In the genomic region with DNA sequence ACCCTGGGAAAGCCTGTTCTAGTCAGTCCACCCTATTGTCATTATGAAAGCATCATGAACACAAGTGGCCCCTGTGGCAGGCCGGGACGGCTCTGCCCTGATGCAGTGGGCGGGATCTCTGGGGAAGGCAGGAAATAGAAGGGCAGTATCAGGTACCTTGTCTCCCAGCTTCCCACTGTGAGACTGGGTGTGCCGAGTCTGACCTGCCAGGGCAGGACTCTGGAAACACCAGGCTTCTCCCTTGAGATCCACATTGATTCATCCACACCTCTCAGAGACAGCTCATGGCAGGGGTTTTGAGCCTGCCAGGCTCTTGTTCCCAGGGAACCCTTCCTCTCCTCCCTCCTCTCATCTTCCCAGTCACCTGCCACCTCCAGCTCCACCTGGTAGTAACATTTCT, we compare ENCODE assay signal across 13 cellular contexts. TPM values are rescaled to one million over a fixed set of nuclear protein-coding genes. Genes with fewer than 3 reads are reported as not detected.
DNase-seq lines count a peak whose midpoint lies in the region; ATAC-seq, FAIRE-seq and TF ChIP-seq lines count a peak whose summit lies in the region.
"Had no signal": no experiment of that assay in that cellular context is flagged by ENCODE, and none has a peak within 500 bp of the region (broad histone marks: within the 10 kb centered on the region; RNA-seq: fewer than 3 reads in every experiment).

No MANE protein-coding gene starts in this region.

- no peaks in the 10 kb centered on the region for H3K36me3 Mint-ChIP-seq in T-helper 17 cell (ENCODE audit: low read depth)
- no peaks in the 10 kb centered on the region for H3K36me3 Mint-ChIP-seq in neural progenitor cell

- no peaks in the 10 kb centered on the region for H3K79me2 ChIP-seq in neural progenitor cell (ENCODE audit: low read depth)

- no peaks in the 10 kb centered on the region for H3K36me3 ChIP-seq in HEK293 (ENCODE audit: control insufficient read depth in 2 of 2, insufficient read depth in 1 of 2, low read length in 2 of 2)
- H3K36me3 ChIP-seq in neural progenitor cell: no peaks in the 10 kb centered on the region
- H3K36me3 ChIP-seq: gastrocnemius medialis, thyroid gland had no signal

- POLR2A ChIA-PET in HEK293 (lab: Yijun Ruan, JAX): interaction anchor here (0.6 to 1.5 kb wide), 2 partner anchors 12 to 121 kb away, joined by 4 to 6 read pairs; partner anchors contain the start of genes EXOC8 and SPRTN

- no peak overlapping the region for H3K4me2 ChIP-seq in neural progenitor cell

- no peak overlapping the region for H3K9ac ChIP-seq in neural progenitor cell

- no peak overlapping the region for H3K4me3 Mint-ChIP-seq in T-helper 17 cell
- H3K4me3 Mint-ChIP-seq in neural progenitor cell: no peak overlapping the region
- H3K4me3 Mint-ChIP-seq: nephron had no signal

- TF ChIP-seq POLR2A in GM12891 (IDR thresholded peaks at IDR 0.05; ENCODE audit: low read depth, low read length): no peak

- H3F3A ChIP-seq in neural progenitor cell (ENCODE audit: low read depth): no peaks in the 10 kb centered on the region

- H3K27ac ChIP-seq in HEK293 (ENCODE audit: extremely low read depth, low read depth, low read length): no peak overlapping the region
- H3K27ac ChIP-seq in neural progenitor cell: no peak overlapping the region
- H3K27ac ChIP-seq: 22Rv1, gastrocnemius medialis, thyroid gland had no signal

- peaks cover 8% of the 10 kb centered on the region for H3K4me1 Mint-ChIP-seq in T-helper 17 cell
- peaks cover 3% of the 10 kb centered on the region for H3K4me1 Mint-ChIP-seq in neural progenitor cell

- H3K4me1 ChIP-seq in HEK293 (ENCODE audit: control insufficient read depth, insufficient read depth, low read length): no peaks in the 10 kb centered on the region
- peaks cover 4% of the 10 kb centered on the region for H3K4me1 ChIP-seq in neural progenitor cell
- H3K4me1 ChIP-seq: gastrocnemius medialis had no signal

- peaks cover 27% of the 10 kb centered on the region for H3K27me3 Mint-ChIP-seq in T-helper 17 cell
- H3K27me3 Mint-ChIP-seq in neural progenitor cell (ENCODE audit: insufficient read depth, low read depth): peaks cover 19% of the 10 kb centered on the region

- H3K27ac Mint-ChIP-seq in T-helper 17 cell (peak overlapping the region; percentile 68), neural progenitor cell (no peak overlapping the region)
- H3K27ac Mint-ChIP-seq: nephron had no signal

- H3K9me3 ChIP-seq in HEK293 (ENCODE audit: control insufficient read depth, insufficient read depth, low read depth, low read length) (no peaks in the 10 kb centered on the region), T-helper 17 cell (ENCODE audit: control insufficient read depth, low read length, poor library complexity, severe bottlenecking) (no peaks in the 10 kb centered on the region), neural progenitor cell (ENCODE audit: low read depth) (no peaks in the 10 kb centered on the region)
- H3K9me3 ChIP-seq: gastrocnemius medialis, thyroid gland had no signal

- no peak for ATAC-seq in T-helper 17 cell
- ATAC-seq: gastrocnemius medialis had no signal

- FAIRE-seq in GM12891 (lab: Jason Lieb, UNC): no peak

- TF ChIP-seq CTCF in HEK293 (tag by site-specific recombination; IDR thresholded peaks at IDR 0.05): no peak
- TF ChIP-seq CTCF in neural progenitor cell (IDR thresholded peaks at IDR 0.05): no peak

- CTCF ChIA-PET in HEK293 (lab: Yijun Ruan, JAX): interaction anchor here (0.6 to 1.6 kb wide), 4 partner anchors 121 to 1418 kb away, joined by 3 to 6 read pairs (median 4); partner anchors contain the start of gene EXOC8

- no peaks in the 10 kb centered on the region for H4K20me1 ChIP-seq in neural progenitor cell (ENCODE audit: low read depth)

- H3K4me3 ChIP-seq in HEK293 (ENCODE audit: low read depth, low read length): no peak overlapping the region
- no peak overlapping the region for H3K4me3 ChIP-seq in neural progenitor cell
- H3K4me3 ChIP-seq: gastrocnemius medialis, thyroid gland had no signal

- H2AFZ ChIP-seq in neural progenitor cell (replicated peaks): peak overlapping the region; percentile 80

- H3K9me3 Mint-ChIP-seq in neural progenitor cell: no peaks in the 10 kb centered on the region
- H3K9me3 Mint-ChIP-seq: nephron had no signal

- H3K27me3 ChIP-seq in neural progenitor cell: peaks cover 61% of the 10 kb centered on the region
- H3K27me3 ChIP-seq: thyroid gland had no signal

- DNase-seq in DMS53 (lab: John Stamatoyannopoulos, UW): peak; percentile 38
- DNase-seq in DMS53 treated with DMSO at 0.1 percent for 48 hours (lab: John Stamatoyannopoulos, UW; ENCODE audit: unreplicated experiment): no peak
- DNase-seq in T-helper 17 cell: no peak
- no peak for DNase-seq in neural progenitor cell (ENCODE audit: low spot score)
- no peak for DNase-seq in activated effector memory CD4-positive, alpha-beta T cell treated with Interleukin-2 at 50 U/mL for 16 hours
- DNase-seq in SIG-M5 (lab: John Stamatoyannopoulos, UW): no peak
- no peak for DNase-seq in GM12891 (ENCODE audit: insufficient read length, low spot score)
- DNase-seq: gastrocnemius medialis, Kasumi-1, thyroid gland had no signal

TF ChIP-seq in HEK293, 187 proteins besides CTCF, POLR2A, EP300 and RAD21:
- TF ChIP-seq ZIC2 (tag by site-specific recombination; IDR thresholded peaks at IDR 0.05): peak; percentile 43
- peak; percentile 46 for TF ChIP-seq ZNF341 (tag by site-specific recombination; IDR thresholded peaks at IDR 0.05; ENCODE audit: low read depth)
- 0 out of 2 replicates have a peak, but pooled peaks have one; percentile 8 for TF ChIP-seq ZFHX2 (tag by site-specific recombination; conservative IDR thresholded peaks at IDR 0.05)
- TF ChIP-seq ZNF624 (tag by site-specific recombination; IDR thresholded peaks at IDR 0.05): no peak
- peak; percentile 20; the same call in 1 of the 2 replicates for TF ChIP-seq SP2 (tag by site-specific recombination; IDR thresholded peaks at IDR 0.05)
- TF ChIP-seq KLF17 (tag by site-specific recombination; IDR thresholded peaks at IDR 0.05): peak; percentile 64; the same call in 1 of the 2 replicates
- no peak for TF ChIP-seq ZNF10 (tag by site-specific recombination; IDR thresholded peaks at IDR 0.05)
- TF ChIP-seq KLF1 (tag by site-specific recombination; IDR thresholded peaks at IDR 0.05): peak; percentile 55
- peak; percentile 50; the same call in 1 of the 2 replicates for TF ChIP-seq SP3 (tag by site-specific recombination; IDR thresholded peaks at IDR 0.05)

TF ChIP-seq in GM12891, 5 proteins besides CTCF, POLR2A, EP300 and RAD21:
- no peak for TF ChIP-seq PAX5 (IDR thresholded peaks at IDR 0.05; ENCODE audit: insufficient read depth, low read length, severe bottlenecking)
- no peak for TF ChIP-seq SPI1 (IDR thresholded peaks at IDR 0.05; ENCODE audit: low read depth, low read length)
- TF ChIP-seq POU2F2 (IDR thresholded peaks at IDR 0.05; ENCODE audit: low read depth, low read length): no peak
- TF ChIP-seq TAF1 (IDR thresholded peaks at IDR 0.05; ENCODE audit: low read depth, low read length): no peak
- no peak for TF ChIP-seq POLR2AphosphoS5 (IDR thresholded peaks at IDR 0.05; ENCODE audit: low read depth, low read length)

RNA-seq across cellular contexts. Expression of gene GNPAT, which starts 24.5 kb away (rescaled TPM):
- total RNA-seq in T-helper 17 cell: 10 to 100 TPM; 16.4 to 20.3 TPM
- 105 and 137 TPM in 2 replicates for total RNA-seq in neural progenitor cell (ENCODE audit: low replicate concordance)
- 30.4 TPM for polyA plus RNA-seq in GM12891 (2012; ENCODE audit: low read depth, missing spikeins)

RNA-seq across cellular contexts. Expression of gene TRIM67, which starts 54.7 kb away (rescaled TPM):
- total RNA-seq in T-helper 17 cell: not detected
- total RNA-seq in neural progenitor cell (ENCODE audit: low replicate concordance): not detected in 2 replicates
- polyA plus RNA-seq in GM12891 (2012; ENCODE audit: low read depth, missing spikeins): 0.01 TPM
- total RNA-seq: gastrocnemius medialis, thyroid gland had no signal
